ENCODE assay signal across 8 cellular contexts in the genomic region with DNA sequence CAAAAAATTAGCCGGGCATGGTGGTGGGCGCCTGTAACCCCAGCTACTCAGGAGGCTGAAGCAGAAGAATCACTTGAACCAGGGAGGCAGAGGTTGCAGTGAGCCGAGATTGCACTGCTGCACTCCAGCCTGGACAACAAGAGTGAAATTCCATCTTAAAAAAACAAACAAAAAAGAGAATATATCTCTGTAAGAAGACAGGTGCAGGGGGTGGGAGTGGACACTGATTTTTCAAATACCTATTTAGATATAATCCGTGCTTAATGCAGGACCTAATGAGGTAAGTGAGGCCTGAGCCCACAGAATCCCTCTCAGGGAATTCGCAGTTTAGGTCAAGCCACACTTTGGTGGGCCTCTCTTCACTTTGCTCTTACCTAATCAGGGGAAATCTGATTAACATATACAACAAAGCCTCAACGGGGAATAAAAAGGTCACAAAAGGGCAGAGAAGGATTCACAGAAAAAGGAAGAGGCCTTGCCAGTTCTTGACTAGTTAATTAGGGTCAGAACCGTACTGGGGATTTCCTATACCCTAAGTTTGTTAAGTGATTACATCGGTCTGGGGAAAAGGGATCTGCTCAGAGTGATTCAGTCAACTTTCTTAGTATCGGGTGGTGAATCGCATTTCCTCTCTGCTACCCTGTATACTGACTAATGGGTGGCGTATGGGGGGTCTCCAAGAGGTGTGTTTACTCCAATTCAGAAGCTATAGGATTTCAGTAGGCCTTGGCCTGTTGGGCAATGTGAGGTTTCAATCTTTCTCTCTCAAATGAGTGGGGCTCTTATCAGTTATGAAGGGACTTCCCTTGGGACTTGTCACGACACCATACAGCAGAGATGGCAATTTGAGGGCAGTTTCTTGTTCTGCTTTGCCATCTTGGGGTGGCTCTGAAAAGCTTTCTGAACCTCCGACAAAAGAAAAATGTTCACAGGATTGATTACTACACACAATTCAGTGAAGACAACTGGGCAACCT. TPM values are rescaled to one million over a fixed set of nuclear protein-coding genes. Genes with fewer than 3 reads are reported as not detected.
DNase-seq lines count a peak whose midpoint lies in the region; FAIRE-seq and TF ChIP-seq lines count a peak whose summit lies in the region.

No MANE protein-coding gene starts in this region.

- peak; percentile 33 for FAIRE-seq in G401.6 (lab: Jason Lieb, UNC)

- no peak overlapping the region for H4K5ac ChIP-seq in H9 (ENCODE audit: insufficient read length, low read depth, low read length)

- no peaks in the 10 kb centered on the region for H3K9me3 ChIP-seq in H9 (ENCODE audit: control insufficient read depth, low read depth, low read length)
- no peaks in the 10 kb centered on the region for H3K9me3 ChIP-seq in esophagus muscularis mucosa
- H3K9me3 ChIP-seq in skeletal muscle tissue (ENCODE audit: control insufficient read depth in 3 of 3, low read length in 3 of 3), result no peaks in the 10 kb centered on the region

- no peak overlapping the region for H2BK20ac ChIP-seq in H9 (ENCODE audit: low read depth, low read length, poor library complexity, severe bottlenecking)

- no peak overlapping the region for H3K18ac ChIP-seq in H9 (ENCODE audit: insufficient read length, low read depth, low read length)

- H4K91ac ChIP-seq in H9 (ENCODE audit: insufficient read length, low read depth, low read length), result no peak overlapping the region

- H3K4me1 Mint-ChIP-seq in H9, result peaks cover 30 to 33% of the 10 kb centered on the region in 2 experiments
- peaks cover 36% of the 10 kb centered on the region for H3K4me1 Mint-ChIP-seq in activated CD4-positive, alpha-beta memory T cell treated with anti-CD3 and anti-CD28 coated beads, Interleukin-2, amount 10 ng/mL, durations not matched to agents 7 days and 5 days

- H3K27ac Mint-ChIP-seq in H9, result peak overlapping the region; percentile 35 to 93 (median 89)
- peak overlapping the region; percentile 94 for H3K27ac Mint-ChIP-seq in activated CD4-positive, alpha-beta memory T cell treated with anti-CD3 and anti-CD28 coated beads, Interleukin-2, amount 10 ng/mL, durations not matched to agents 7 days and 5 days

- no peak overlapping the region for H2BK5ac ChIP-seq in H9 (ENCODE audit: insufficient read length, low read length)

- H2BK12ac ChIP-seq in H9 (ENCODE audit: insufficient read length, low read depth, low read length), result no peak overlapping the region

- H4K8ac ChIP-seq in H9 (replicated peaks; ENCODE audit: insufficient read length, low read depth, low read length), result no peak overlapping the region

- H4K20me1 ChIP-seq in H9 (ENCODE audit: control insufficient read depth, insufficient read depth, insufficient read length), result no peaks in the 10 kb centered on the region

- H3K4me1 ChIP-seq in H9 (ENCODE audit: insufficient read depth, low read length), result peaks cover 4% of the 10 kb centered on the region; the same call in 1 of the 2 replicates
- peaks cover 23 to 36% (median 31%) of the 10 kb centered on the region in 4 donors for H3K4me1 ChIP-seq in esophagus muscularis mucosa
- H3K4me1 ChIP-seq in skeletal muscle tissue (ENCODE audit: control insufficient read depth in 3 of 3, insufficient read depth in 3 of 3, low read length in 3 of 3), result peaks cover 11 to 16% (median 14%) of the 10 kb centered on the region in 3 donors

- H2AFZ ChIP-seq in H9 (ENCODE audit: low read length), result no peak overlapping the region

- H3K4ac ChIP-seq in H9 (ENCODE audit: low read depth, low read length), result no peak overlapping the region

- WGBS in H9 (ENCODE audit: extremely low coverage, insufficient read length, low lambda C conversion rate), result no CpG with 5 or more reads among the region's 13 CpGs
- WGBS in esophagus muscularis mucosa, result 68% methylated on average over 13 of the region's 13 CpGs

- POLR2A ChIA-PET in activated CD4-positive, alpha-beta memory T cell treated with anti-CD3 and anti-CD28 coated beads, Interleukin-2, amount 10 ng/mL, durations not matched to agents 7 days and 5 days (lab: Charles Lee), result interaction anchor here (0.7 to 2.4 kb wide), 24 partner anchors 11 to 736 kb away, joined by 3 to 16 read pairs (median 4); partner anchors contain the start of genes COG8, CYB5B, DDX19B and NIP7

- TF ChIP-seq CTCF in H9 (conservative IDR thresholded peaks at IDR 0.05) (no peak), esophagus muscularis mucosa (IDR thresholded peaks at IDR 0.05) (no peak)

- no peak for TF ChIP-seq EP300 in esophagus muscularis mucosa (IDR thresholded peaks at IDR 0.05)

- TF ChIP-seq POLR2A in esophagus muscularis mucosa (IDR thresholded peaks at IDR 0.05; ENCODE audit: low read depth), result no peak

- peaks cover 17% of the 10 kb centered on the region for H3K23me2 ChIP-seq in H9 (ENCODE audit: insufficient read length, low read depth, low read length, poor library complexity, severe bottlenecking)

- no peak overlapping the region for H3K9ac ChIP-seq in H9 (ENCODE audit: extremely low read depth, insufficient read length, low read length)
- peak overlapping the region in 1 of 3 donors; percentile 17 for H3K9ac ChIP-seq in skeletal muscle tissue (ENCODE audit: low read depth in 1 of 3, low read length in 3 of 3)

- no peaks in the 10 kb centered on the region for H3K27me3 Mint-ChIP-seq in H9 (ENCODE audit: low read depth)
- H3K27me3 Mint-ChIP-seq in activated CD4-positive, alpha-beta memory T cell treated with anti-CD3 and anti-CD28 coated beads, Interleukin-2, amount 10 ng/mL, durations not matched to agents 7 days and 5 days, result no peaks in the 10 kb centered on the region

- CTCF ChIA-PET in activated CD4-positive, alpha-beta memory T cell treated with anti-CD3 and anti-CD28 coated beads, Interleukin-2, amount 10 ng/mL, durations not matched to agents 7 days and 5 days (lab: Charles Lee), result interaction anchor here (0.7 to 2.3 kb wide), 5 partner anchors 13 to 190 kb away, joined by 3 to 9 read pairs (median 3); partner anchors contain the start of genes CYB5B and NOB1

- no peak overlapping the region for H3T11ph ChIP-seq in H9 (ENCODE audit: low read length)

- H2AK5ac ChIP-seq in H9 (ENCODE audit: insufficient read length, low read length), result no peak overlapping the region

- H3K56ac ChIP-seq in H9 (ENCODE audit: insufficient read length, low read depth, low read length), result no peak overlapping the region

- no peak overlapping the region for H3K14ac ChIP-seq in H9 (ENCODE audit: insufficient read depth, low read length)

- peaks cover 8% of the 10 kb centered on the region; the same call in 1 of the 2 replicates for H3K79me2 ChIP-seq in H9 (ENCODE audit: insufficient read depth, low read length)

- H3K27me3 ChIP-seq in H9 (ENCODE audit: insufficient read depth, low read length) (no peaks in the 10 kb centered on the region), esophagus muscularis mucosa (no peaks in the 10 kb centered on the region), skeletal muscle tissue (ENCODE audit: control insufficient read depth in 3 of 3, insufficient read depth in 3 of 3, low read length in 3 of 3) (no peaks in the 10 kb centered on the region)

- intact Hi-C loops in esophagus muscularis mucosa (cut with DNase I), result loop anchor here (10.0 kb wide), 2 partner anchors 139 to 191 kb away; partner anchors contain the start of genes CYB5B and NOB1

- peak overlapping the region; percentile 16 for H3K27ac ChIP-seq in H9 (ENCODE audit: insufficient read length, low read depth, low read length)
- H3K27ac ChIP-seq in esophagus muscularis mucosa (replicated peaks in 1 of 4), result peak overlapping the region; percentile 98 to 99 (median 99)
- peak overlapping the region; percentile 16 for H3K27ac ChIP-seq in skeletal muscle tissue (ENCODE audit: low read depth, low read length)

- H2BK120ac ChIP-seq in H9 (ENCODE audit: low read depth, low read length, poor library complexity, severe bottlenecking), result no peak overlapping the region

- H3K4me2 ChIP-seq in H9 (ENCODE audit: insufficient read depth, insufficient read length, low read length), result peak overlapping the region; percentile 83

- peak overlapping the region; percentile 28 to 79 for H3K4me3 Mint-ChIP-seq in H9
- H3K4me3 Mint-ChIP-seq in activated CD4-positive, alpha-beta memory T cell treated with anti-CD3 and anti-CD28 coated beads, Interleukin-2, amount 10 ng/mL, durations not matched to agents 7 days and 5 days, result peak overlapping the region; percentile 83

- H3K36me3 Mint-ChIP-seq in H9 (ENCODE audit: insufficient read depth in 1 of 3, low read depth in 3 of 3), result peaks cover 0 to 2% (median 0%) of the 10 kb centered on the region in 3 experiments; a peak in 1 of 7 replicates
- H3K36me3 Mint-ChIP-seq in activated CD4-positive, alpha-beta memory T cell treated with anti-CD3 and anti-CD28 coated beads, Interleukin-2, amount 10 ng/mL, durations not matched to agents 7 days and 5 days (ENCODE audit: low read depth), result peaks cover 9% of the 10 kb centered on the region

- DNase-seq in H9 (no peak), MV-4-11 (lab: John Stamatoyannopoulos, UW) (peak; percentile 95), esophagus muscularis mucosa (ENCODE audit: extremely low spot score) (no peak), NCI-H2107 (lab: John Stamatoyannopoulos, UW) (no peak), NCI-H1930 (lab: John Stamatoyannopoulos, UW) (no peak)
- peak; percentile 58 for DNase-seq in activated CD4-positive, alpha-beta memory T cell treated with anti-CD3 and anti-CD28 coated beads, Interleukin-2, amount 10 ng/mL, durations not matched to agents 7 days and 5 days

- H3K23ac ChIP-seq in H9 (ENCODE audit: insufficient read length, low read depth, low read length), result no peak overlapping the region

- no peak overlapping the region for H2BK15ac ChIP-seq in H9 (ENCODE audit: low read depth, low read length)

- peak overlapping the region in 1 of 4 donors; percentile 71 for H3K4me3 ChIP-seq in esophagus muscularis mucosa
- H3K4me3 ChIP-seq in skeletal muscle tissue (ENCODE audit: low read length in 3 of 3), result no peak overlapping the region

- no peaks in the 10 kb centered on the region for H3K36me3 ChIP-seq in esophagus muscularis mucosa
- H3K36me3 ChIP-seq in skeletal muscle tissue (ENCODE audit: control insufficient read depth in 3 of 3, insufficient read depth in 3 of 3, low read length in 3 of 3), result peaks cover 0 to 3% (median 0%) of the 10 kb centered on the region in 3 donors

- no peaks in the 10 kb centered on the region for H3K79me1 ChIP-seq in H9 (ENCODE audit: insufficient read depth, low read depth, low read length, poor library complexity, severe bottlenecking)

- no peaks in the 10 kb centered on the region; a peak in 1 of 5 replicates for H3K9me3 Mint-ChIP-seq in H9
- no peaks in the 10 kb centered on the region for H3K9me3 Mint-ChIP-seq in activated CD4-positive, alpha-beta memory T cell treated with anti-CD3 and anti-CD28 coated beads, Interleukin-2, amount 10 ng/mL, durations not matched to agents 7 days and 5 days

RNA-seq across cellular contexts. Expression of gene NFAT5, which starts 1.9 kb away (rescaled TPM):
- 16.7 and 21.0 TPM in 2 replicates for total RNA-seq in H9 (2021)
- 10 to 100 TPM; 19.7 to 21.3 TPM for total RNA-seq in activated CD4-positive, alpha-beta memory T cell treated with anti-CD3 and anti-CD28 coated beads, Interleukin-2, amount 10 ng/mL, durations not matched to agents 7 days and 5 days
- total RNA-seq in esophagus muscularis mucosa, result 10 to 100 TPM; 47.1 to 68.4 (median 59.6) TPM
- 21.4 TPM for total RNA-seq in skeletal muscle tissue

Comparison
In these comparisons a context has a peak if more than half of its experiments do, and no peak if none do; other contexts are left out.
1. DNase-seq: peak in MV-4-11 (single experiment) and activated CD4-positive, alpha-beta memory T cell treated with anti-CD3 and anti-CD28 coated beads, Interleukin-2, amount 10 ng/mL, durations not matched to agents 7 days and 5 days (single experiment); none in H9 (single experiment), esophagus muscularis mucosa (single experiment), NCI-H2107 (single experiment) and NCI-H1930 (0 of 2).
2. H3K27ac ChIP-seq: peak in every context shown above with its lines; median percentile 99 in esophagus muscularis mucosa; 16 in H9; 16 in skeletal muscle tissue.